In genomic region chr21:39537571-39537970, GRCh38 we compare ENCODE assay signal across 1 cellular context.
TF ChIP-seq lines count a peak whose summit lies in the region.

No MANE protein-coding gene starts in this region.

TF ChIP-seq in HepG2, 621 proteins besides CTCF, POLR2A, EP300 and RAD21 (continued from another document):
- peak in 1 of 2 experiments; percentile 48; a peak in 2 of 4 replicates for TF ChIP-seq MAFK (conservative IDR thresholded peaks at IDR 0.05 in 1 of 2, IDR thresholded peaks at IDR 0.05 in 1 of 2; ENCODE audit: low read length in 2 of 2)
- TF ChIP-seq JUND (CRISPR knock-in tag; IDR thresholded peaks at IDR 0.05): no peak
